ENCODE assay signal across 8 cellular contexts in the genomic region with DNA sequence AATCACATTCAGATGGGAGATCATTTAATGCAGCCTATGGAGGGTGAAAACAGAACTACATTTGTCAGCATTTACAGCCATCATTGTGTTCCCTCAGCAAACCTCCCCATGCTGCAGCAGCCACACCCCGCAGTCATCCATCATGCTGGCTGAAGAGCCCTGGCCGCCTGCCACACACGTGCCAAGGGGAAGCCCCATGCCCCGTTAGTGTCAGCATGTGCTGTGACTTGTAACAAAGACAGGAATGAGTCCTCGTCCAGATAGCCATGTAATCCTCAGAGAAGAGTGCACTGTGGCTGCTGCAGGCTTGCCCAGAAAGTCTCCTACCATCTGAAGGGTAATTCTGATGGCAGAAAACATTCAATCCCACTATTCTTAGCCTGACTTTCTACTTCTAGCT.
A peak's percentile ranks its signal among the peaks of the same experiment; 100 is the strongest.
DNase-seq lines count a peak whose midpoint lies in the region; ATAC-seq and TF ChIP-seq lines count a peak whose summit lies in the region.

No MANE protein-coding gene starts in this region.

- H2AFZ ChIP-seq in mammary epithelial cell (ENCODE audit: low read depth, low read length): peak overlapping the region; percentile 58

- 50% methylated on average over 4 of the region's 5 CpGs for WGBS in mammary epithelial cell (ENCODE audit: low coverage, missing lambda C conversion rate)
- 24% methylated on average over 5 of the region's 5 CpGs for WGBS in prostate gland

- DNase-seq in GM12865 (ENCODE audit: low read depth): peak; percentile 53
- peak; percentile 78 for DNase-seq in NCI-H1105 treated with DMSO at 0.1 percent for 48 hours (lab: John Stamatoyannopoulos, UW)
- DNase-seq in mammary epithelial cell: peak; percentile 43
- DNase-seq in prostate gland (ENCODE audit: low spot score): peak; percentile 46
- DNase-seq in occipital lobe (lab: John Stamatoyannopoulos, UW): no peak
- DNase-seq in activated T-helper 1 cell treated with anti-CD3 and anti-CD28 coated beads, Interleukin-12 subunit alpha, Interleukin-12 subunit beta, Interleukin-2, Interleukin-4 antibody, amounts not matched to agents 30 ng/mL and 10 ng/mL and 1 ng/mL, durations not matched to agents 14 hours and 24 hours and 36 hours (ENCODE audit: low spot score): no peak
- DNase-seq in activated CD8-positive, alpha-beta memory T cell treated with anti-CD3 and anti-CD28 coated beads, Interleukin-2, amount 10 ng/mL, durations not matched to agents 7 days and 5 days: no peak
- DNase-seq in tibial artery: no peak

- H3K9me3 ChIP-seq in mammary epithelial cell (replicated peaks; ENCODE audit: insufficient read depth, low read length) (no peaks in the 10 kb centered on the region), prostate gland (no peaks in the 10 kb centered on the region), tibial artery (no peaks in the 10 kb centered on the region)

- no TSS peak for BruUV-seq in mammary epithelial cell (replicated peaks; lab: Mats Ljungman, UMichigan)

- CTCF ChIA-PET in mammary epithelial cell (lab: Charles Lee; ENCODE audit: low non-redundant PET): no interaction called here
- CTCF ChIA-PET in activated CD8-positive, alpha-beta memory T cell treated with anti-CD3 and anti-CD28 coated beads, Interleukin-2, amount 10 ng/mL, durations not matched to agents 7 days and 5 days (lab: Charles Lee): no interaction called here

- intact Hi-C loops in mammary epithelial cell (cut with micrococcal nuclease) (no loop called here), prostate gland (cut with DNase I) (no loop called here), tibial artery (cut with DNase I; ENCODE audit: low total_unique reads) (no loop called here)
- intact Hi-C loops in activated T-helper 1 cell treated with anti-CD3 and anti-CD28 coated beads, Interleukin-12 subunit alpha, Interleukin-12 subunit beta, Interleukin-2, Interleukin-4 antibody, amounts not matched to agents 30 ng/mL and 10 ng/mL and 1 ng/mL, durations not matched to agents 14 hours and 24 hours and 36 hours (cut with micrococcal nuclease): no loop called here

- TF ChIP-seq POLR2A in prostate gland (IDR thresholded peaks at IDR 0.05): no peak

- no peaks in the 10 kb centered on the region for H3K36me3 Mint-ChIP-seq in activated T-helper 1 cell treated with anti-CD3 and anti-CD28 coated beads, Interleukin-12 subunit alpha, Interleukin-12 subunit beta, Interleukin-2, Interleukin-4 antibody, amounts not matched to agents 30 ng/mL and 10 ng/mL and 1 ng/mL, durations not matched to agents 14 hours and 24 hours and 36 hours (ENCODE audit: low read depth)
- no peaks in the 10 kb centered on the region for H3K36me3 Mint-ChIP-seq in activated CD8-positive, alpha-beta memory T cell treated with anti-CD3 and anti-CD28 coated beads, Interleukin-2, amount 10 ng/mL, durations not matched to agents 7 days and 5 days

- H3K4me2 ChIP-seq in mammary epithelial cell (ENCODE audit: insufficient read depth, low read depth, low read length): no peak overlapping the region

- H3K79me2 ChIP-seq in mammary epithelial cell (ENCODE audit: insufficient read depth, low read length): no peaks in the 10 kb centered on the region

- H4K20me1 ChIP-seq in mammary epithelial cell (ENCODE audit: insufficient read depth, low read length): no peaks in the 10 kb centered on the region

- TF ChIP-seq CTCF in GM12865 (IDR thresholded peaks at IDR 0.05; ENCODE audit: insufficient read depth, low read depth, low read length, missing control alignments): no peak
- no peak for TF ChIP-seq CTCF in mammary epithelial cell (conservative IDR thresholded peaks at IDR 0.05 in 1 of 2, IDR thresholded peaks at IDR 0.05 in 1 of 2; ENCODE audit: extremely low read depth in 1 of 2, insufficient read depth in 1 of 2, low read depth in 1 of 2, low read length in 2 of 2)
- no peak for TF ChIP-seq CTCF in prostate gland (IDR thresholded peaks at IDR 0.05)
- TF ChIP-seq CTCF in tibial artery (IDR thresholded peaks at IDR 0.05): no peak

- in situ Hi-C loops in mammary epithelial cell (cut with MboI; ENCODE audit: low sequenced_read_pairs in 2 of 2): no loop called here

- dilution Hi-C loops in mammary epithelial cell (cut with HindIII; ENCODE audit: low sequenced_read_pairs): no loop called here

- H3K4me1 ChIP-seq in mammary epithelial cell (ENCODE audit: insufficient read depth, low read length) (peaks cover 4% of the 10 kb centered on the region), prostate gland (replicated peaks) (no peaks in the 10 kb centered on the region), tibial artery (peaks cover 0 to 6% (median 0%) of the 10 kb centered on the region in 4 donors)

- no peak overlapping the region for H3K9ac ChIP-seq in mammary epithelial cell (ENCODE audit: insufficient read depth, low read length)

- no peaks in the 10 kb centered on the region for H3K4me1 Mint-ChIP-seq in activated T-helper 1 cell treated with anti-CD3 and anti-CD28 coated beads, Interleukin-12 subunit alpha, Interleukin-12 subunit beta, Interleukin-2, Interleukin-4 antibody, amounts not matched to agents 30 ng/mL and 10 ng/mL and 1 ng/mL, durations not matched to agents 14 hours and 24 hours and 36 hours (ENCODE audit: low read depth)
- no peaks in the 10 kb centered on the region for H3K4me1 Mint-ChIP-seq in activated CD8-positive, alpha-beta memory T cell treated with anti-CD3 and anti-CD28 coated beads, Interleukin-2, amount 10 ng/mL, durations not matched to agents 7 days and 5 days

- no peak for ATAC-seq in activated CD8-positive, alpha-beta memory T cell treated with anti-CD3 and anti-CD28 coated beads, Interleukin-2, amount 10 ng/mL, durations not matched to agents 7 days and 5 days

- H3K27ac Mint-ChIP-seq in activated T-helper 1 cell treated with anti-CD3 and anti-CD28 coated beads, Interleukin-12 subunit alpha, Interleukin-12 subunit beta, Interleukin-2, Interleukin-4 antibody, amounts not matched to agents 30 ng/mL and 10 ng/mL and 1 ng/mL, durations not matched to agents 14 hours and 24 hours and 36 hours: no peak overlapping the region
- H3K27ac Mint-ChIP-seq in activated CD8-positive, alpha-beta memory T cell treated with anti-CD3 and anti-CD28 coated beads, Interleukin-2, amount 10 ng/mL, durations not matched to agents 7 days and 5 days: no peak overlapping the region

- no peak overlapping the region for H3K4me3 Mint-ChIP-seq in activated T-helper 1 cell treated with anti-CD3 and anti-CD28 coated beads, Interleukin-12 subunit alpha, Interleukin-12 subunit beta, Interleukin-2, Interleukin-4 antibody, amounts not matched to agents 30 ng/mL and 10 ng/mL and 1 ng/mL, durations not matched to agents 14 hours and 24 hours and 36 hours
- no peak overlapping the region for H3K4me3 Mint-ChIP-seq in activated CD8-positive, alpha-beta memory T cell treated with anti-CD3 and anti-CD28 coated beads, Interleukin-2, amount 10 ng/mL, durations not matched to agents 7 days and 5 days

- H3K4me3 ChIP-seq in GM12865 (ENCODE audit: low read depth, low read length): no peak overlapping the region
- H3K4me3 ChIP-seq in mammary epithelial cell (replicated peaks in 1 of 3; ENCODE audit: insufficient read depth in 1 of 3, low read depth in 2 of 3, low read length in 3 of 3): no peak overlapping the region
- no peak overlapping the region for H3K4me3 ChIP-seq in prostate gland
- H3K4me3 ChIP-seq in tibial artery: no peak overlapping the region

- no peaks in the 10 kb centered on the region for H3K27me3 Mint-ChIP-seq in activated T-helper 1 cell treated with anti-CD3 and anti-CD28 coated beads, Interleukin-12 subunit alpha, Interleukin-12 subunit beta, Interleukin-2, Interleukin-4 antibody, amounts not matched to agents 30 ng/mL and 10 ng/mL and 1 ng/mL, durations not matched to agents 14 hours and 24 hours and 36 hours (ENCODE audit: insufficient read depth)
- no peaks in the 10 kb centered on the region for H3K27me3 Mint-ChIP-seq in activated CD8-positive, alpha-beta memory T cell treated with anti-CD3 and anti-CD28 coated beads, Interleukin-2, amount 10 ng/mL, durations not matched to agents 7 days and 5 days

- no peaks in the 10 kb centered on the region for H3K36me3 ChIP-seq in mammary epithelial cell (ENCODE audit: insufficient read depth, low read length)
- no peaks in the 10 kb centered on the region for H3K36me3 ChIP-seq in prostate gland
- no peaks in the 10 kb centered on the region for H3K36me3 ChIP-seq in tibial artery

- H3K27me3 ChIP-seq in mammary epithelial cell (ENCODE audit: insufficient read depth, low read length) (no peaks in the 10 kb centered on the region), prostate gland (replicated peaks; ENCODE audit: insufficient read depth) (no peaks in the 10 kb centered on the region), tibial artery (no peaks in the 10 kb centered on the region)

- H3K27ac ChIP-seq in mammary epithelial cell (ENCODE audit: insufficient read depth, low read depth, low read length): no peak overlapping the region
- no peak overlapping the region for H3K27ac ChIP-seq in prostate gland
- no peak overlapping the region for H3K27ac ChIP-seq in tibial artery

- no peaks in the 10 kb centered on the region for H3K9me3 Mint-ChIP-seq in activated T-helper 1 cell treated with anti-CD3 and anti-CD28 coated beads, Interleukin-12 subunit alpha, Interleukin-12 subunit beta, Interleukin-2, Interleukin-4 antibody, amounts not matched to agents 30 ng/mL and 10 ng/mL and 1 ng/mL, durations not matched to agents 14 hours and 24 hours and 36 hours
- peaks cover 6% of the 10 kb centered on the region for H3K9me3 Mint-ChIP-seq in activated CD8-positive, alpha-beta memory T cell treated with anti-CD3 and anti-CD28 coated beads, Interleukin-2, amount 10 ng/mL, durations not matched to agents 7 days and 5 days (ENCODE audit: low read depth)

Comparison
In these comparisons a context has a peak if more than half of its experiments do, and no peak if none do; other contexts are left out.
1. DNase-seq: peak in GM12865 (single experiment), NCI-H1105 treated with DMSO at 0.1 percent for 48 hours (single experiment), mammary epithelial cell (single experiment) and prostate gland (single experiment); none in occipital lobe (single experiment), activated T-helper 1 cell treated with anti-CD3 and anti-CD28 coated beads, Interleukin-12 subunit alpha, Interleukin-12 subunit beta, Interleukin-2, Interleukin-4 antibody, amounts not matched to agents 30 ng/mL and 10 ng/mL and 1 ng/mL, durations not matched to agents 14 hours and 24 hours and 36 hours (single experiment), activated CD8-positive, alpha-beta memory T cell treated with anti-CD3 and anti-CD28 coated beads, Interleukin-2, amount 10 ng/mL, durations not matched to agents 7 days and 5 days (single experiment) and tibial artery (0 of 2).